In genomic region chr12:110640275-110641025, GRCh38 we compare ENCODE assay signal across 16 cellular contexts. TPM values are rescaled to one million over a fixed set of nuclear protein-coding genes. Genes with fewer than 3 reads are reported as not detected.
DNase-seq lines count a peak whose midpoint lies in the region; ATAC-seq and TF ChIP-seq lines count a peak whose summit lies in the region.
"Had no signal": no experiment of that assay in that cellular context is flagged by ENCODE, and none has a peak within 500 bp of the region (broad histone marks: within the 10 kb centered on the region; RNA-seq: fewer than 3 reads in every experiment).

No MANE protein-coding gene starts in this region.

- peaks cover 5% of the 10 kb centered on the region; the same call in 1 of the 2 replicates for H3K36me3 ChIP-seq in OCI-LY1 (ENCODE audit: insufficient read depth, low read length)
- H3K36me3 ChIP-seq in neural progenitor cell = no peaks in the 10 kb centered on the region

- ATAC-seq in Right ventricle myocardium superior (ENCODE audit: poor library complexity) (peak; percentile 93), HG03520 (IDR thresholded peaks at IDR 0.05; ENCODE audit: unreplicated experiment) (no peak)
- ATAC-seq: HepG2; natural killer cell treated with Interleukin-12 subunit alpha and Interleukin-12 subunit beta and Interleukin-15 and Interleukin-18, amount 100 ng/mL, for 72 hours had no signal

- no peaks in the 10 kb centered on the region for H3K9me3 Mint-ChIP-seq in neural progenitor cell
- H3K9me3 Mint-ChIP-seq: activated T-cell treated with anti-CD3 and anti-CD28 coated beads, Interleukin-2, amount 50 U/mL, for 24 hours; natural killer cell treated with Interleukin-12 subunit alpha and Interleukin-12 subunit beta and Interleukin-15 and Interleukin-18, amount 100 ng/mL, for 72 hours had no signal

- peak overlapping the region; percentile 60 for H3K4me2 ChIP-seq in OCI-LY1 (ENCODE audit: low read length)
- no peak overlapping the region for H3K4me2 ChIP-seq in neural progenitor cell

- H3K9me2 ChIP-seq in OCI-LY1 (ENCODE audit: low read depth, low read length) = no peaks in the 10 kb centered on the region

- H3F3A ChIP-seq in OCI-LY1 (ENCODE audit: insufficient read depth, low read length) (no peaks in the 10 kb centered on the region), neural progenitor cell (ENCODE audit: low read depth) (no peaks in the 10 kb centered on the region)

- peak overlapping the region; percentile 9 for H3K27ac Mint-ChIP-seq in neural progenitor cell
- H3K27ac Mint-ChIP-seq: activated naive CD8-positive, alpha-beta T cell; activated T-cell treated with anti-CD3 and anti-CD28 coated beads, Interleukin-2, amount 50 U/mL, for 24 hours; natural killer cell treated with Interleukin-12 subunit alpha and Interleukin-12 subunit beta and Interleukin-15 and Interleukin-18, amount 100 ng/mL, for 72 hours had no signal

- H3K27me3 Mint-ChIP-seq in neural progenitor cell (ENCODE audit: insufficient read depth, low read depth) = peaks cover 4% of the 10 kb centered on the region
- H3K27me3 Mint-ChIP-seq: activated naive CD8-positive, alpha-beta T cell; activated T-cell treated with anti-CD3 and anti-CD28 coated beads, Interleukin-2, amount 50 U/mL, for 24 hours; natural killer cell treated with Interleukin-12 subunit alpha and Interleukin-12 subunit beta and Interleukin-15 and Interleukin-18, amount 100 ng/mL, for 72 hours had no signal

- H3K27me3 ChIP-seq in OCI-LY1 (ENCODE audit: insufficient read depth, low read length) (no peaks in the 10 kb centered on the region), neural progenitor cell (no peaks in the 10 kb centered on the region)
- H3K27me3 ChIP-seq: suprapubic skin had no signal

- TF ChIP-seq CTCF in OCI-LY1 (IDR thresholded peaks at IDR 0.05; ENCODE audit: low read length) = no peak
- TF ChIP-seq CTCF in neural progenitor cell (IDR thresholded peaks at IDR 0.05) = no peak

- H3K9me3 ChIP-seq in OCI-LY1 (ENCODE audit: low read length) = no peaks in the 10 kb centered on the region
- H3K9me3 ChIP-seq in neural progenitor cell (ENCODE audit: low read depth) = no peaks in the 10 kb centered on the region
- H3K9me3 ChIP-seq: lower lobe of right lung, suprapubic skin had no signal

- peaks cover 7% of the 10 kb centered on the region; the same call in 1 of the 2 replicates for H3K79me2 ChIP-seq in OCI-LY1 (ENCODE audit: insufficient read depth, low read length)
- H3K79me2 ChIP-seq in neural progenitor cell (ENCODE audit: low read depth) = no peaks in the 10 kb centered on the region

- peak; percentile 74 for DNase-seq in Right ventricle myocardium superior
- peak; percentile 5 for DNase-seq in neural progenitor cell (ENCODE audit: low spot score)
- DNase-seq in islet precursor cell = no peak
- no peak for DNase-seq in KG1 (lab: John Stamatoyannopoulos, UW)
- DNase-seq in LoVo (ENCODE audit: low spot score) = no peak
- DNase-seq: activated T-cell treated with anti-CD3 and anti-CD28 coated beads, Interleukin-2, amount 50 U/mL, for 24 hours; lower lobe of right lung; NCI-H1048; NCI-H774; retina had no signal

- peaks cover 47% of the 10 kb centered on the region for H3K4me1 Mint-ChIP-seq in neural progenitor cell

- H4K20me1 ChIP-seq in OCI-LY1 (ENCODE audit: insufficient read depth, low read length) (no peaks in the 10 kb centered on the region), neural progenitor cell (ENCODE audit: low read depth) (no peaks in the 10 kb centered on the region)

- intact Hi-C loops in Right ventricle myocardium superior (cut with DNase I) = no loop called here

- peak overlapping the region; percentile 97 for H3K27ac ChIP-seq in OCI-LY1 (ENCODE audit: low read depth, low read length, poor library complexity, severe bottlenecking)
- H3K27ac ChIP-seq in neural progenitor cell = no peak overlapping the region
- H3K27ac ChIP-seq: lower lobe of right lung, suprapubic skin had no signal

- H2AFZ ChIP-seq in OCI-LY1 (ENCODE audit: low read length) (no peak overlapping the region), neural progenitor cell (replicated peaks) (no peak overlapping the region)

- H3K4me3 Mint-ChIP-seq in neural progenitor cell = no peak overlapping the region
- H3K4me3 Mint-ChIP-seq: activated naive CD8-positive, alpha-beta T cell; activated T-cell treated with anti-CD3 and anti-CD28 coated beads, Interleukin-2, amount 50 U/mL, for 24 hours; natural killer cell treated with Interleukin-12 subunit alpha and Interleukin-12 subunit beta and Interleukin-15 and Interleukin-18, amount 100 ng/mL, for 72 hours had no signal

- H3K4me1 ChIP-seq in OCI-LY1 (ENCODE audit: insufficient read depth, low read length, severe bottlenecking) = peaks cover 99% of the 10 kb centered on the region
- H3K4me1 ChIP-seq in neural progenitor cell = peaks cover 8% of the 10 kb centered on the region
- H3K4me1 ChIP-seq: lower lobe of right lung, suprapubic skin had no signal

- peak overlapping the region; percentile 61 for H3K4me3 ChIP-seq in OCI-LY1 (ENCODE audit: low read depth, low read length, poor library complexity, severe bottlenecking)
- no peak overlapping the region for H3K4me3 ChIP-seq in neural progenitor cell
- H3K4me3 ChIP-seq: lower lobe of right lung, suprapubic skin had no signal

- peaks cover 20% of the 10 kb centered on the region for H3K36me3 Mint-ChIP-seq in neural progenitor cell
- H3K36me3 Mint-ChIP-seq: natural killer cell treated with Interleukin-12 subunit alpha and Interleukin-12 subunit beta and Interleukin-15 and Interleukin-18, amount 100 ng/mL, for 72 hours had no signal

- H3K9ac ChIP-seq in OCI-LY1 (ENCODE audit: low read length) (peak overlapping the region; percentile 68), neural progenitor cell (no peak overlapping the region)

RNA-seq across cellular contexts. Expression of gene TCTN1, which starts 26.5 kb away (rescaled TPM):
- 21.1 TPM for total RNA-seq in Right ventricle myocardium superior
- 42.7 and 48.6 TPM in 2 replicates for total RNA-seq in neural progenitor cell (ENCODE audit: low replicate concordance)

RNA-seq across cellular contexts. Expression of gene HVCN1, which starts 48.5 kb away (rescaled TPM):
- 11.9 TPM for total RNA-seq in Right ventricle myocardium superior
- 12.0 and 16.4 TPM in 2 replicates for total RNA-seq in neural progenitor cell (ENCODE audit: low replicate concordance)

RNA-seq across cellular contexts. Expression of gene PPTC7, which starts 57.3 kb away (rescaled TPM):
- total RNA-seq in Right ventricle myocardium superior (98.3 TPM), neural progenitor cell (ENCODE audit: low replicate concordance) (9.1 and 11.2 TPM in 2 replicates)

Comparison
In these comparisons a context has a peak if more than half of its experiments do, and no peak if none do; other contexts are left out.
1. DNase-seq: peak in Right ventricle myocardium superior (single experiment) and neural progenitor cell (single experiment); none in islet precursor cell (single experiment), KG1 (single experiment) and LoVo (single experiment).